In the genomic region with DNA sequence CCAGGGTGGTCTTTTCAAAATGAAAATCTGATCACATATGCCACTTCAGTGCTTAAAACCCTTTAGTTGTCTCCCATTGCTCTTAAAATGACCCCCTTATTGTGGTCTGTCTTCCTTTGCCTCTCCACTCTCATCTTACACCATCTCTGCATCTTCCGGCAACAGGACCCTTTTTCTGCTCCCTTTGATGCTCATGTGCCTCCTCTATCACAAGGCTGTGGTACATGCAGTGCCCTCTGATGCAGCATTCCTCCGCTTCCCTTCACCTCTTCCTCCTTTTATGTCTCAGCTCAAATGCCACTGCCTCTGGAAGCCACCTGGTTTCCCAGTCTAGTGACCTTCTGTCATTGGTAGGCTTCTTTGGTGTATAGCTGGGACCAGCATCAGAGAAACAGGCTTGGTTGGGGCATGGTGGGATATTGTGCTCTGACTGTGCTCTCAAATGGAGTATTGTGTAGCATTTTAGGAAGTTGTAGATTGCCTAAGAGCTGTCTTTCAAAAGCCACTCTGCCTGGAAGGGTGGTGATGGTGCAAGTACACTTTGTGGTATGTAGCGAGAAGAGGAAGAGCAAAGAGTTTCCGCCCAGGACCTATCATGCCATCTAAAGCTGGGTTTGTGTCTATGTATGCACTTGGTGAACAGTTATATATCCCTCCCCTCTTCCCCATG, we compare ENCODE assay signal across 11 cellular contexts. TPM values are rescaled to one million over a fixed set of nuclear protein-coding genes. Genes with fewer than 3 reads are reported as not detected.
DNase-seq lines count a peak whose midpoint lies in the region; ATAC-seq and TF ChIP-seq lines count a peak whose summit lies in the region.
"Had no signal": no experiment of that assay in that cellular context is flagged by ENCODE, and none has a peak within 500 bp of the region (broad histone marks: within the 10 kb centered on the region; RNA-seq: fewer than 3 reads in every experiment).

No MANE protein-coding gene starts in this region.

- peak overlapping the region; percentile 98 for H3K27ac Mint-ChIP-seq in effector memory CD8-positive, alpha-beta T cell

- in situ Hi-C loops in gastrocnemius medialis (cut with MboI; ENCODE audit: low sequenced_read_pairs in 4 of 4): no loop called here

- H3K4me3 ChIP-seq in gastrocnemius medialis: no peak overlapping the region
- H3K4me3 ChIP-seq: hepatocyte had no signal

- H3K4me1 ChIP-seq in gastrocnemius medialis: peaks cover 0 to 4% of the 10 kb centered on the region in 2 donors
- H3K4me1 ChIP-seq: parathyroid adenoma had no signal

- intact Hi-C loops in gastrocnemius medialis (cut with DNase I; ENCODE audit: low total_unique reads): no loop called here

- no peak for TF ChIP-seq CTCF in gastrocnemius medialis (IDR thresholded peaks at IDR 0.05 in 4 of 5, conservative IDR thresholded peaks at IDR 0.05 in 1 of 5)

- no peaks in the 10 kb centered on the region for H3K9me3 ChIP-seq in gastrocnemius medialis

- H3K9me3 Mint-ChIP-seq in effector memory CD8-positive, alpha-beta T cell: no peaks in the 10 kb centered on the region

- no peaks in the 10 kb centered on the region for H3K36me3 ChIP-seq in gastrocnemius medialis

- H3K36me3 Mint-ChIP-seq in effector memory CD8-positive, alpha-beta T cell (ENCODE audit: insufficient read depth): peaks cover 25% of the 10 kb centered on the region

- H3K27me3 Mint-ChIP-seq in effector memory CD8-positive, alpha-beta T cell: no peaks in the 10 kb centered on the region

- no peaks in the 10 kb centered on the region for H3K27me3 ChIP-seq in gastrocnemius medialis
- H3K27me3 ChIP-seq: hepatocyte had no signal

- H3K4me3 Mint-ChIP-seq in effector memory CD8-positive, alpha-beta T cell: peak overlapping the region; percentile 71 to 78

- no peak overlapping the region for H3K27ac ChIP-seq in gastrocnemius medialis
- H3K27ac ChIP-seq: hepatocyte, parathyroid adenoma had no signal

- DNase-seq in NOMO-1 treated with dmso at 0.1 percent for 144 hours (lab: John Stamatoyannopoulos, UW; ENCODE audit: unreplicated experiment) (peak; percentile 99), gastrocnemius medialis (peak in 1 of 2 donors; percentile 34), HT-29 (ENCODE audit: low spot score) (no peak), occipital lobe (lab: John Stamatoyannopoulos, UW) (no peak), NCI-H69 (lab: John Stamatoyannopoulos, UW) (no peak)
- peak; percentile 25 to 45 (median 34) for DNase-seq in effector memory CD8-positive, alpha-beta T cell
- DNase-seq: NCI-H446 treated with DMSO at 0.1 percent for 48 hours; stimulated activated CD8-positive, alpha-beta memory T cell treated with anti-CD3 and anti-CD28 coated beads, Interleukin-4, amount 100 ng/mL, for 48 hours had no signal

- peaks cover 72 to 86% of the 10 kb centered on the region in 2 donors for H3K4me1 Mint-ChIP-seq in effector memory CD8-positive, alpha-beta T cell (ENCODE audit: low read depth in 2 of 2)

- ATAC-seq in GM18909 (IDR thresholded peaks at IDR 0.05; ENCODE audit: poor library complexity, unreplicated experiment): peak; percentile 27
- peak; percentile 68 for ATAC-seq in effector memory CD8-positive, alpha-beta T cell (replicated peaks)
- peak; percentile 20 to 43 for ATAC-seq in gastrocnemius medialis

- TF ChIP-seq POLR2A in gastrocnemius medialis (IDR thresholded peaks at IDR 0.05): no peak

RNA-seq across cellular contexts. Expression of gene ARHGAP26, which starts 28.1 kb away (rescaled TPM):
- total RNA-seq in gastrocnemius medialis (10 to 100 TPM in 3 of 4 donors, 1 to 10 TPM in 1; 9.1 to 22.4 (median 13.4) TPM), occipital lobe (10.6 TPM)
- 13.0 and 19.6 TPM in 2 replicates for total RNA-seq in HT-29 (2014; rRNA removed; shearing (Covaris generic))

Comparison
In these comparisons a context has a peak if more than half of its experiments do, and no peak if none do; other contexts are left out.
1. DNase-seq: peak in NOMO-1 treated with dmso at 0.1 percent for 144 hours (single experiment) and effector memory CD8-positive, alpha-beta T cell (3 of 3); none in HT-29 (single experiment), occipital lobe (single experiment) and NCI-H69 (single experiment).
2. Peak in every context shown above with its lines, with median percentiles within 50 percentile points of each other: ATAC-seq.